14 cellular contexts compared by ENCODE assay signal in genomic region chr10:86964847-86965190, GRCh38. TPM values are rescaled to one million over a fixed set of nuclear protein-coding genes. Genes with fewer than 3 reads are reported as not detected.
"Had no signal": no experiment of that assay in that cellular context is flagged by ENCODE, and none has a peak within 500 bp of the region (broad histone marks: within the 10 kb centered on the region; RNA-seq: fewer than 3 reads in every experiment).

No MANE protein-coding gene starts in this region.

- H3K27ac ChIP-seq: parathyroid adenoma had no signal

- H3K4me3 Mint-ChIP-seq: activated CD4-positive, alpha-beta T cell treated with anti-CD3 and anti-CD28 coated beads, Interleukin-2, amount 10 ng/mL, durations not matched to agents 24 days and 14 days; activated naive CD4-positive, alpha-beta T cell treated with anti-CD3 and anti-CD28 coated beads for 36 hours; brain; dendritic cell treated with granulocyte-macrophage colony-stimulating factor and Interleukin-4, amounts not matched to agents 40 ng/mL and 50 ng/mL, for 4 days; neural crest cell; T-helper 1 cell treated with Interleukin-12 subunit alpha and Interleukin-12 subunit beta and Interleukin-4 antibody, amounts not matched to agents 30 μg/mL and 1 μg/mL, for 36 hours had no signal

- H3K9ac ChIP-seq: parathyroid adenoma had no signal

- H3K4me1 ChIP-seq: parathyroid adenoma had no signal

- DNase-seq: activated CD4-positive, alpha-beta T cell treated with anti-CD3 and anti-CD28 coated beads, Interleukin-2, amount 10 ng/mL, durations not matched to agents 24 days and 14 days; activated naive CD4-positive, alpha-beta T cell treated with anti-CD3 and anti-CD28 coated beads for 36 hours; amniotic stem cell; left ventricle myocardium inferior; mesenchymal stem cell; retina; stimulated activated CD4-positive, alpha-beta T cell treated with anti-CD3 and anti-CD28 coated beads, Interleukin-4, amount 100 ng/mL, for 1 hour had no signal

- H3K9me3 ChIP-seq: left ventricle myocardium inferior had no signal

- H3K27me3 Mint-ChIP-seq: brain had no signal

- H3K9me3 Mint-ChIP-seq: activated CD4-positive, alpha-beta T cell treated with anti-CD3 and anti-CD28 coated beads, Interleukin-2, amount 10 ng/mL, durations not matched to agents 24 days and 14 days; activated naive CD4-positive, alpha-beta T cell treated with anti-CD3 and anti-CD28 coated beads for 36 hours; dendritic cell treated with granulocyte-macrophage colony-stimulating factor and Interleukin-4, amounts not matched to agents 40 ng/mL and 50 ng/mL, for 4 days; neural crest cell; stimulated activated naive CD8-positive, alpha-beta T cell treated with anti-CD3 and anti-CD28 coated beads, Interleukin-15, amount 100 ng/mL, for 72 hours; T-helper 1 cell treated with Interleukin-12 subunit alpha and Interleukin-12 subunit beta and Interleukin-4 antibody, amounts not matched to agents 30 μg/mL and 1 μg/mL, for 36 hours had no signal

- ATAC-seq: SK-N-SH treated with all-trans-retinoic acid at 6 μM for 48 hours; stimulated activated naive CD8-positive, alpha-beta T cell treated with anti-CD3 and anti-CD28 coated beads, Interleukin-15, amount 100 ng/mL, for 72 hours had no signal

- H2AFZ ChIP-seq: parathyroid adenoma had no signal

- H3K79me2 ChIP-seq: parathyroid adenoma had no signal

- H3K36me3 Mint-ChIP-seq: brain had no signal

- H3K27ac Mint-ChIP-seq: activated CD4-positive, alpha-beta T cell treated with anti-CD3 and anti-CD28 coated beads, Interleukin-2, amount 10 ng/mL, durations not matched to agents 24 days and 14 days; activated naive CD4-positive, alpha-beta T cell treated with anti-CD3 and anti-CD28 coated beads for 36 hours; T-helper 1 cell treated with Interleukin-12 subunit alpha and Interleukin-12 subunit beta and Interleukin-4 antibody, amounts not matched to agents 30 μg/mL and 1 μg/mL, for 36 hours had no signal

- H3K36me3 ChIP-seq: left ventricle myocardium inferior had no signal

- H3K4me3 ChIP-seq: left ventricle myocardium inferior had no signal

RNA-seq across cellular contexts. Expression of gene ADIRF, which starts 3.5 kb away (rescaled TPM):
- total RNA-seq: activated CD4-positive, alpha-beta T cell treated with anti-CD3 and anti-CD28 coated beads, Interleukin-2, amount 10 ng/mL, durations not matched to agents 24 days and 14 days; activated naive CD4-positive, alpha-beta T cell treated with anti-CD3 and anti-CD28 coated beads for 36 hours; neural crest cell had no signal

RNA-seq across cellular contexts. Expression of gene MMRN2, which starts 7.4 kb away (rescaled TPM):
- total RNA-seq: activated CD4-positive, alpha-beta T cell treated with anti-CD3 and anti-CD28 coated beads, Interleukin-2, amount 10 ng/mL, durations not matched to agents 24 days and 14 days; activated naive CD4-positive, alpha-beta T cell treated with anti-CD3 and anti-CD28 coated beads for 36 hours had no signal

RNA-seq across cellular contexts. Expression of gene FAM25A, which starts 55.3 kb away (rescaled TPM):
- total RNA-seq: activated CD4-positive, alpha-beta T cell treated with anti-CD3 and anti-CD28 coated beads, Interleukin-2, amount 10 ng/mL, durations not matched to agents 24 days and 14 days; activated naive CD4-positive, alpha-beta T cell treated with anti-CD3 and anti-CD28 coated beads for 36 hours; left ventricle myocardium inferior; neural crest cell had no signal
